18 cellular contexts compared by ENCODE assay signal in the genomic region with DNA sequence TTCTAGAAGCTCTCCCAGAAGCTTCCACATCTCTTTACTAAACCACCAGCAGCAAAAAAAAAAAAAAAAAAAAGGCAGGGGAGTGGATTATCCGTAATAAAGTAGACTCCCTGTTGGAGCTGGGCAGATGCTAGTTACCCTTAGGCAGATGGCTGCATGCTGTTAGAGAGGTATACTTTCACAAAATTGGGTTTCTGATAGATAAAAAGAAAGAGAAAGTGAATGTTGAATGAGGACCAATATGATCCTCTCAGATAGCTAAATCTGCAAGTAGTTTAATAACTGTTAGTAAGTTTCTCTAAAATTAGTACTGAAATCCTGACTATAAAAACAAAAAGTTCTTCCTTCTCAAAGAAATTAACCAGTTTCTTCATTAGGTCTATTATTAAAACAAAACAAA.
DNase-seq lines count a peak whose midpoint lies in the region; ATAC-seq and TF ChIP-seq lines count a peak whose summit lies in the region.
"Had no signal": no experiment of that assay in that cellular context is flagged by ENCODE, and none has a peak within 500 bp of the region (broad histone marks: within the 10 kb centered on the region; RNA-seq: fewer than 3 reads in every experiment).

No MANE protein-coding gene starts in this region.

- no peak overlapping the region for H3K27ac ChIP-seq in breast epithelium
- H3K27ac ChIP-seq: GM23248 had no signal

- H3K27ac Mint-ChIP-seq in type B pancreatic cell, result no peak overlapping the region
- H3K27ac Mint-ChIP-seq: activated CD4-positive, alpha-beta T cell treated with anti-CD3 and anti-CD28 coated beads, Interleukin-2, amount 10 ng/mL, durations not matched to agents 24 days and 14 days; activated naive CD8-positive, alpha-beta T cell treated with anti-CD3 and anti-CD28 coated beads, Interleukin-2, amount 10 ng/mL, durations not matched to agents 7 days and 5 days; effector memory CD8-positive, alpha-beta T cell had no signal

- ATAC-seq in GM18858 (IDR thresholded peaks at IDR 0.05; ENCODE audit: unreplicated experiment) (peak; percentile 52), GM21526 (IDR thresholded peaks at IDR 0.05; ENCODE audit: low FRiP score, unreplicated experiment) (peak; percentile 62), HG03060 (IDR thresholded peaks at IDR 0.05; ENCODE audit: low read depth, unreplicated experiment) (peak; percentile 57)
- ATAC-seq: effector memory CD8-positive, alpha-beta T cell; left cardiac atrium; right cardiac atrium had no signal

- no peak overlapping the region for H3K4me3 ChIP-seq in breast epithelium
- H3K4me3 ChIP-seq: GM23248 had no signal

- H3K36me3 ChIP-seq in breast epithelium, result no peaks in the 10 kb centered on the region

- no peaks in the 10 kb centered on the region for H3K27me3 Mint-ChIP-seq in type B pancreatic cell
- H3K27me3 Mint-ChIP-seq: activated CD4-positive, alpha-beta T cell treated with anti-CD3 and anti-CD28 coated beads, Interleukin-2, amount 10 ng/mL, durations not matched to agents 24 days and 14 days; activated naive CD8-positive, alpha-beta T cell treated with anti-CD3 and anti-CD28 coated beads, Interleukin-2, amount 10 ng/mL, durations not matched to agents 7 days and 5 days; effector memory CD8-positive, alpha-beta T cell had no signal

- intact Hi-C loops in breast epithelium (cut with DNase I; ENCODE audit: low total_unique reads), result no loop called here

- H3K4me3 Mint-ChIP-seq in type B pancreatic cell, result no peak overlapping the region
- H3K4me3 Mint-ChIP-seq: activated CD4-positive, alpha-beta T cell treated with anti-CD3 and anti-CD28 coated beads, Interleukin-2, amount 10 ng/mL, durations not matched to agents 24 days and 14 days; activated naive CD8-positive, alpha-beta T cell treated with anti-CD3 and anti-CD28 coated beads, Interleukin-2, amount 10 ng/mL, durations not matched to agents 7 days and 5 days; effector memory CD8-positive, alpha-beta T cell had no signal

- H3K9me3 Mint-ChIP-seq in type B pancreatic cell, result peaks cover 4% of the 10 kb centered on the region
- H3K9me3 Mint-ChIP-seq: activated naive CD8-positive, alpha-beta T cell treated with anti-CD3 and anti-CD28 coated beads, Interleukin-2, amount 10 ng/mL, durations not matched to agents 7 days and 5 days had no signal

- H3K9me3 ChIP-seq in breast epithelium, result no peaks in the 10 kb centered on the region

- DNase-seq in OCI-M1 (lab: John Stamatoyannopoulos, UW), result peak; percentile 30
- no peak for DNase-seq in NCI-H2227 treated with DMSO at 0.1 percent for 48 hours (lab: John Stamatoyannopoulos, UW)
- DNase-seq in type B pancreatic cell (ENCODE audit: extremely low spot score, unreplicated experiment), result no peak
- DNase-seq in breast epithelium (ENCODE audit: low spot score in 2 of 2), result no peak
- no peak for DNase-seq in activated gamma-delta T cell (lab: John Stamatoyannopoulos, UW)
- DNase-seq: activated naive CD8-positive, alpha-beta T cell treated with anti-CD3 and anti-CD28 coated beads, Interleukin-2, amount 10 ng/mL, durations not matched to agents 7 days and 5 days; effector memory CD8-positive, alpha-beta T cell; GF-D8; GM23248; hypothalamus; KBM-7; left cardiac atrium; NCI-H1417; right cardiac atrium had no signal

- no peaks in the 10 kb centered on the region for H3K36me3 Mint-ChIP-seq in type B pancreatic cell
- H3K36me3 Mint-ChIP-seq: activated naive CD8-positive, alpha-beta T cell treated with anti-CD3 and anti-CD28 coated beads, Interleukin-2, amount 10 ng/mL, durations not matched to agents 7 days and 5 days had no signal

- peaks cover 10% of the 10 kb centered on the region for H3K4me1 Mint-ChIP-seq in type B pancreatic cell (ENCODE audit: unreplicated experiment)
- H3K4me1 Mint-ChIP-seq: activated CD4-positive, alpha-beta T cell treated with anti-CD3 and anti-CD28 coated beads, Interleukin-2, amount 10 ng/mL, durations not matched to agents 24 days and 14 days had no signal

- TF ChIP-seq CTCF in type B pancreatic cell (conservative IDR thresholded peaks at IDR 0.05), result no peak
- no peak for TF ChIP-seq CTCF in breast epithelium (IDR thresholded peaks at IDR 0.05)

- TF ChIP-seq POLR2A in breast epithelium (IDR thresholded peaks at IDR 0.05), result no peak

- no peaks in the 10 kb centered on the region for H3K27me3 ChIP-seq in breast epithelium

- H3K4me1 ChIP-seq in breast epithelium, result no peaks in the 10 kb centered on the region
